ENCODE assay signal across 20 cellular contexts in genomic region chr11:117572671-117573070, GRCh38.
DNase-seq lines count a peak whose midpoint lies in the region; ATAC-seq and TF ChIP-seq lines count a peak whose summit lies in the region.
"Had no signal": no experiment of that assay in that cellular context is flagged by ENCODE, and none has a peak within 500 bp of the region (broad histone marks: within the 10 kb centered on the region; RNA-seq: fewer than 3 reads in every experiment).

No MANE protein-coding gene starts in this region.

- WGBS in SK-N-SH (ENCODE audit: low lambda C conversion rate) = 43% methylated on average over 4 of the region's 5 CpGs
- 92% methylated on average over 5 of the region's 5 CpGs for WGBS in suprapubic skin

- H3K4me3 ChIP-seq in SK-N-SH (ENCODE audit: low read depth in 2 of 2, low read length in 1 of 2) (no peak overlapping the region), suprapubic skin (no peak overlapping the region)
- H3K4me3 ChIP-seq: A549 had no signal

- no peak overlapping the region for H3K4me2 ChIP-seq in SK-N-SH
- H3K4me2 ChIP-seq: A549, KMS-11 had no signal

- no peaks in the 10 kb centered on the region for H3K9me3 ChIP-seq in SK-N-SH
- no peaks in the 10 kb centered on the region for H3K9me3 ChIP-seq in suprapubic skin
- H3K9me3 ChIP-seq: A549 had no signal

- in situ Hi-C loops in KBM-7 (cut with MboI; ENCODE audit: low pct_unique_long_range_greater_than_20kb, low sequenced_read_pairs) = no loop called here

- H3K36me3 ChIP-seq in SK-N-SH (replicated peaks in 1 of 2; ENCODE audit: control insufficient read depth in 1 of 2, insufficient read depth in 2 of 2, low read length in 1 of 2) (no peaks in the 10 kb centered on the region), suprapubic skin (no peaks in the 10 kb centered on the region)

- H3K9ac ChIP-seq in SK-N-SH = no peak overlapping the region
- H3K9ac ChIP-seq: KMS-11 had no signal

- CTCF ChIA-PET in SK-N-SH (lab: Yijun Ruan, JAX) = interaction anchor here (0.6 to 2.4 kb wide), 5 partner anchors 48 to 245 kb away, joined by 3 to 9 read pairs (median 5); no protein-coding TSS in a partner anchor

- H4K20me1 ChIP-seq in SK-N-SH (ENCODE audit: insufficient read depth) = no peaks in the 10 kb centered on the region

- TF ChIP-seq CTCF in SK-N-SH (IDR thresholded peaks at IDR 0.05) = no peak
- no peak for TF ChIP-seq CTCF in suprapubic skin (IDR thresholded peaks at IDR 0.05)

- H3K79me2 ChIP-seq in SK-N-SH (ENCODE audit: insufficient read depth) = no peaks in the 10 kb centered on the region

- ATAC-seq in SK-N-SH treated with all-trans-retinoic acid at 6 μM for 48 hours = no peak
- ATAC-seq: A549; CD8-positive, alpha-beta T cell; Panc1 had no signal

- TF ChIP-seq POLR2A in suprapubic skin (IDR thresholded peaks at IDR 0.05) = no peak

- POLR2A ChIA-PET in SK-N-SH (lab: Yijun Ruan, JAX) = interaction anchor here (1.0 kb wide), 1 partner anchor 52 kb away, joined by 3 read pairs; no protein-coding TSS in a partner anchor

- DNase-seq in SK-N-SH (no peak), NCI-H146 (lab: John Stamatoyannopoulos, UW) (peak; percentile 97), NCI-H526 treated with DMSO at 0.1 percent for 48 hours (lab: John Stamatoyannopoulos, UW) (peak; percentile 32), suprapubic skin (ENCODE audit: low spot score in 2 of 2) (peak; percentile 29 to 36), KBM-7 (no peak), NCI-H1092 (lab: John Stamatoyannopoulos, UW) (no peak)
- DNase-seq: AML-193; CD8-positive, alpha-beta T cell; HCEC 1CT; IMR-90; MM.1S; NCI-H2171 treated with DMSO at 0.1 percent for 48 hours; NCI-H524 had no signal

- no peak overlapping the region for H2AFZ ChIP-seq in SK-N-SH (ENCODE audit: low read depth)

- no peak for TF ChIP-seq RAD21 in SK-N-SH (IDR thresholded peaks at IDR 0.05; ENCODE audit: low read length)

- no peaks in the 10 kb centered on the region for H3F3A ChIP-seq in SK-N-SH (replicated peaks; ENCODE audit: insufficient read depth)

- H3K9me2 ChIP-seq in SK-N-SH = no peaks in the 10 kb centered on the region

- H3K27me3 ChIP-seq in SK-N-SH (ENCODE audit: insufficient read depth) (peaks cover 12% of the 10 kb centered on the region; the same call in 1 of the 2 replicates), suprapubic skin (no peaks in the 10 kb centered on the region)

- H3K4me1 ChIP-seq in SK-N-SH (ENCODE audit: control insufficient read depth in 1 of 2, insufficient read depth in 2 of 2, low read depth in 1 of 2, low read length in 1 of 2) = peaks cover 0 to 14% of the 10 kb centered on the region in 2 experiments; a peak in 1 of 4 replicates
- H3K4me1 ChIP-seq in suprapubic skin = no peaks in the 10 kb centered on the region
- H3K4me1 ChIP-seq: A549, Caco-2 had no signal

- H3K27ac ChIP-seq in SK-N-SH (ENCODE audit: low read depth in 2 of 2, low read length in 1 of 2) (no peak overlapping the region; a peak in 1 of 4 replicates), suprapubic skin (no peak overlapping the region)
- H3K27ac ChIP-seq: A549, C4-2B, KMS-11, RWPE1 had no signal

- TF ChIP-seq EP300 in SK-N-SH (IDR thresholded peaks at IDR 0.05; ENCODE audit: borderline replicate concordance in 1 of 2, low read depth in 1 of 2, low read length in 1 of 2) (no peak), suprapubic skin (IDR thresholded peaks at IDR 0.05) (no peak)

TF ChIP-seq in SK-N-SH, 30 proteins besides CTCF, POLR2A, EP300 and RAD21:
- no peak for TF ChIP-seq USF2 (IDR thresholded peaks at IDR 0.05; ENCODE audit: borderline replicate concordance, low read depth, low read length)
- peak; percentile 45; the same call in 1 of the 2 replicates for TF ChIP-seq GATA2 (CRISPR knock-in tag; IDR thresholded peaks at IDR 0.05)
TF ChIP-seq in SK-N-SH: peak in this region for 1.

TF ChIP-seq in SK-N-SH treated with all-trans-retinoic acid at 6 μM for 48 hours, 23 proteins besides CTCF, POLR2A, EP300 and RAD21:
- TF ChIP-seq ARNTL (CRISPR knock-in tag; IDR thresholded peaks at IDR 0.05; ENCODE audit: borderline replicate concordance, low read depth) (no peak), SNAI2 (CRISPR knock-in tag; IDR thresholded peaks at IDR 0.05) (no peak), RARB (CRISPR knock-in tag; IDR thresholded peaks at IDR 0.05) (no peak), ZFP3 (CRISPR knock-in tag; IDR thresholded peaks at IDR 0.05) (no peak), POU6F1 (CRISPR knock-in tag; IDR thresholded peaks at IDR 0.05; ENCODE audit: borderline replicate concordance, low read depth) (no peak), ZNF565 (CRISPR knock-in tag; conservative IDR thresholded peaks at IDR 0.05; ENCODE audit: low read depth) (no peak), ZC3H10 (CRISPR knock-in tag; IDR thresholded peaks at IDR 0.05) (no peak), CSDC2 (CRISPR knock-in tag; IDR thresholded peaks at IDR 0.05) (no peak), ZNF8 (CRISPR knock-in tag; IDR thresholded peaks at IDR 0.05) (no peak), BACH2 (CRISPR knock-in tag; IDR thresholded peaks at IDR 0.05; ENCODE audit: borderline replicate concordance) (no peak)

Comparison
In these comparisons a context has a peak if more than half of its experiments do, and no peak if none do; other contexts are left out.
1. DNase-seq: peak in NCI-H146 (single experiment), NCI-H526 treated with DMSO at 0.1 percent for 48 hours (single experiment) and suprapubic skin (2 of 2); none in SK-N-SH (single experiment), KBM-7 (single experiment) and NCI-H1092 (single experiment).